ENCODE assay signal across 6 cellular contexts in the genomic region with DNA sequence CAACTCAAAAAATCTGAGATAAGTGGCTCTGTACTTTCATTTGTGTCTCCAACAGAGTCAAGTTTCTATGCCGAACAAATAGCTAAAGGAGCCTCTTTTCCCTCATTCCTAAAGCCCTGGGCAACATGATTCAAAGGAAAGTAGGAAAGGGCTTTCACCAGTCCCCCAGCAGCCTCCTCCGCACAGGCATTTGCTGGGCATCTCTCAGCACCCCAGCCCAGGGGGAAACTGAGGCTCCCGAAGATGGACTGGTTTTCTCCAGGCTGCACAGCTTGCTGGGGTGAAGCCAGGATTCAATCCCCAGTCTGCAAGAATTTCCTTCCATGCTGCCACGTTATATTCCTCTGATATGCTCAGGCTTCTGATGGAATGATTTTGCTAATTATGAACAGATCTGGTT.
"Had no signal": no experiment of that assay in that cellular context is flagged by ENCODE, and none has a peak within 500 bp of the region (broad histone marks: within the 10 kb centered on the region; RNA-seq: fewer than 3 reads in every experiment).

No MANE protein-coding gene starts in this region.

- H3K27me3 Mint-ChIP-seq: IgD-negative memory B cell had no signal

- H3K4me1 Mint-ChIP-seq: IgD-negative memory B cell had no signal

- ATAC-seq: HepG2, K562 had no signal

- H3K4me3 Mint-ChIP-seq: IgD-negative memory B cell had no signal

- DNase-seq: IMR-90, KBM-7 had no signal

- H3K4me3 ChIP-seq: K562 had no signal

- H3K27ac Mint-ChIP-seq: IgD-negative memory B cell had no signal

- H3K27ac ChIP-seq: HL-60 had no signal
